In the genomic region with DNA sequence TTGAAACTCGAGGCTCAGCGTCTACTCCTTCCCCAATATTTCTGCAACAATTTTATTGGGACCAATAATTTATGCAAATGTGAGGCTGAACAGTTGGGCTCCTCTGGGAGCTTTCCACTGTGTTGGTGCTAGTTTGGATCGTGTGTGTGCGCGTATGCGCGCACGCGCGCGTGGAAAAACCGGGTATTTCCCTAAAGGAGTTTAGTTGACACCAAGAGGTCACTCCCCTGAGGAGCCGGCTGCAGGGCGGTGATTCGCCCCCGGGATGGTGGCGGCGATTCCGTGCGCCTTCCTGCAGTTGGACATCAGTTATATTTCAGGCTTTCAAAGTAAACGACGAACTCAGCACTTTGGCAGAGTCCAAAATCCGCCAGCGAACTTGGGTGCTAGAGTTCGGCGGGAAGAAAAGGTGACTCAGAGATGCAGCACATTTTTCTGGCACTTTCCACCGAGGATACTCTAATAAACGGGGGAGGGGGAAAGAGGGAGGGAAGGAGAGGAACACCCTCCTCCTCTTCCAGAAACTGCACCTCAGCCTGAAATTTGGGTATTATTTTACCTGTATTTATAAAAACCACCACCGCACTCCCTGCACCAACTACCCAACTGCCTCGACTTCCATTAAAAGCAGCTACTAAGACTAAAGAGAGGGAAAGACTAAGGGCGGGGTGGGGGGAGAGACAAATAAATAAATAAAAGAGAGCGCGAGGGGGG, we compare ENCODE assay signal across 8 cellular contexts.
DNase-seq lines count a peak whose midpoint lies in the region; ATAC-seq and TF ChIP-seq lines count a peak whose summit lies in the region.

No MANE protein-coding gene starts in this region.

- TF ChIP-seq CTCF in AG09309 (IDR thresholded peaks at IDR 0.05; ENCODE audit: control insufficient read depth, insufficient read depth, low read depth, low read length, missing control alignments): no peak
- TF ChIP-seq CTCF in GM13977 (IDR thresholded peaks at IDR 0.05; ENCODE audit: extremely low read depth, insufficient read depth, missing control alignments): no peak
- TF ChIP-seq CTCF in upper lobe of left lung (IDR thresholded peaks at IDR 0.05): no peak

- H3K4me3 ChIP-seq in AG09309 (ENCODE audit: control insufficient read depth, low read depth, low read length) (peak overlapping the region; percentile 45), mesodermal cell (ENCODE audit: extremely low read depth, insufficient read depth, low read length, poor library complexity, severe bottlenecking) (peak overlapping the region; percentile 72), upper lobe of left lung (peak overlapping the region; percentile 3 to 55 (median 47))

- 2 to 3% methylated on average over 22 to 27 of the region's 33 CpGs for WGBS in mesodermal cell (ENCODE audit: insufficient coverage in 2 of 2), 2 experiments
- 1% methylated on average over 33 of the region's 33 CpGs for WGBS in upper lobe of left lung, 2 donors

- H3K36me3 ChIP-seq in mesodermal cell (ENCODE audit: control insufficient read depth, insufficient read depth, low read length) (no peaks in the 10 kb centered on the region), upper lobe of left lung (no peaks in the 10 kb centered on the region)

- H3K27me3 Mint-ChIP-seq in dendritic cell treated with granulocyte-macrophage colony-stimulating factor and Interleukin-4, amounts not matched to agents 40 ng/mL and 50 ng/mL, for 4 days: peaks cover 22% of the 10 kb centered on the region

- H3K27me3 ChIP-seq in upper lobe of left lung: no peaks in the 10 kb centered on the region

- intact Hi-C loops in dendritic cell treated with granulocyte-macrophage colony-stimulating factor and Interleukin-4, amounts not matched to agents 40 ng/mL and 50 ng/mL, for 4 days (cut with micrococcal nuclease): no loop called here
- intact Hi-C loops in sciatic nerve (cut with DNase I): no loop called here

- H3K4me3 Mint-ChIP-seq in dendritic cell treated with granulocyte-macrophage colony-stimulating factor and Interleukin-4, amounts not matched to agents 40 ng/mL and 50 ng/mL, for 4 days: peak overlapping the region; percentile 67

- no peak for TF ChIP-seq POLR2A in upper lobe of left lung (IDR thresholded peaks at IDR 0.05)

- in situ Hi-C loops in GM13977 (cut with MboI; ENCODE audit: low pct_unique_long_range_greater_than_20kb, low sequenced_read_pairs, unreplicated experiment): no loop called here

- no peak for TF ChIP-seq EP300 in upper lobe of left lung (IDR thresholded peaks at IDR 0.05)

- ATAC-seq in upper lobe of left lung (ENCODE audit: low FRiP score in 2 of 2) (no peak), HG03457 (IDR thresholded peaks at IDR 0.05; ENCODE audit: unreplicated experiment) (no peak), sciatic nerve (no peak)

- H3K9me3 ChIP-seq in mesodermal cell (ENCODE audit: control insufficient read depth, low read length) (no peaks in the 10 kb centered on the region), upper lobe of left lung (no peaks in the 10 kb centered on the region)

- H3K27ac ChIP-seq in mesodermal cell (ENCODE audit: low read depth, low read length, severe bottlenecking): peak overlapping the region; percentile 83
- no peak overlapping the region for H3K27ac ChIP-seq in upper lobe of left lung

- H3K4me1 ChIP-seq in mesodermal cell (ENCODE audit: control insufficient read depth, insufficient read depth, low read length, poor library complexity, severe bottlenecking) (peaks cover 9% of the 10 kb centered on the region), upper lobe of left lung (peaks cover 0 to 20% (median 7%) of the 10 kb centered on the region in 4 donors)

- peaks cover 11% of the 10 kb centered on the region for H3K4me1 Mint-ChIP-seq in dendritic cell treated with granulocyte-macrophage colony-stimulating factor and Interleukin-4, amounts not matched to agents 40 ng/mL and 50 ng/mL, for 4 days (ENCODE audit: low read depth)

- no peak for DNase-seq in AG09309 (ENCODE audit: low read depth)
- DNase-seq in GM13977 (ENCODE audit: low spot score): peak; percentile 20
- DNase-seq in NCI-H774 (lab: John Stamatoyannopoulos, UW): peak; percentile 26
- peak in 1 of 2 donors; percentile 80 for DNase-seq in upper lobe of left lung
- DNase-seq in sciatic nerve (ENCODE audit: low spot score): no peak

- H3K36me3 Mint-ChIP-seq in dendritic cell treated with granulocyte-macrophage colony-stimulating factor and Interleukin-4, amounts not matched to agents 40 ng/mL and 50 ng/mL, for 4 days (ENCODE audit: low read depth): no peaks in the 10 kb centered on the region

- no peak overlapping the region for H3K27ac Mint-ChIP-seq in dendritic cell treated with granulocyte-macrophage colony-stimulating factor and Interleukin-4, amounts not matched to agents 40 ng/mL and 50 ng/mL, for 4 days

- H3K9me3 Mint-ChIP-seq in dendritic cell treated with granulocyte-macrophage colony-stimulating factor and Interleukin-4, amounts not matched to agents 40 ng/mL and 50 ng/mL, for 4 days: no peaks in the 10 kb centered on the region

Comparison
In these comparisons a context has a peak if more than half of its experiments do, and no peak if none do; other contexts are left out.
1. DNase-seq: peak in GM13977 (single experiment) and NCI-H774 (single experiment); none in AG09309 (single experiment) and sciatic nerve (single experiment).
2. Peak in every context shown above with its lines, with median percentiles within 50 percentile points of each other: H3K4me3 ChIP-seq.